ENCODE assay signal across 8 cellular contexts in genomic region chr17:48025040-48025903, GRCh38. TPM values are rescaled to one million over a fixed set of nuclear protein-coding genes. Genes with fewer than 3 reads are reported as not detected.
A peak's percentile ranks its signal among the peaks of the same experiment; 100 is the strongest.
DNase-seq lines count a peak whose midpoint lies in the region; ATAC-seq lines count a peak whose summit lies in the region.

No MANE protein-coding gene starts in this region.

- ATAC-seq in GM21360 (IDR thresholded peaks at IDR 0.05; ENCODE audit: unreplicated experiment), result peak; percentile 70

- DNase-seq in CMK (ENCODE audit: low read depth) (peak; percentile 90), HT1080 (ENCODE audit: low read depth) (peak; percentile 92), medulla oblongata (ENCODE audit: extremely low spot score) (peak; percentile 99)
- DNase-seq in NK-92 treated with Interleukin-12 subunit alpha and Interleukin-12 subunit beta, amount 100 ng/mL, for 24 hours (lab: John Stamatoyannopoulos, UW), result peak; percentile 96
- DNase-seq in activated CD8-positive, alpha-beta memory T cell treated with anti-CD3 and anti-CD28 coated beads for 24 hours, result peak; percentile 99
- peak; percentile 97 for DNase-seq in effector CD8-positive, alpha-beta T cell (lab: John Stamatoyannopoulos, UW)
- peak; percentile 96 to 99 (median 97) for DNase-seq in stimulated activated CD4-positive, alpha-beta T cell treated with anti-CD3 and anti-CD28 coated beads, TNF-alpha, amount 100 ng/mL, for 4 hours (ENCODE audit: low read depth in 3 of 3)

RNA-seq across cellular contexts. Expression of gene COPZ2, which starts 12.3 kb away (rescaled TPM):
- total RNA-seq in HT1080 (2014; rRNA removed; shearing (Covaris generic)), result 15.4 and 17.3 TPM in 2 replicates
- polyA plus RNA-seq in HT1080 (2015; cell fraction: cytosol; rRNA removed), result 13.9 and 16.4 TPM in 2 replicates
- polyA plus RNA-seq in HT1080 (2015; cell fraction: nucleus; rRNA removed), result 10.7 and 12.3 TPM in 2 replicates

RNA-seq across cellular contexts. Expression of gene NFE2L1, which starts 22.9 kb away (rescaled TPM):
- 59.4 and 62.3 TPM in 2 replicates for total RNA-seq in HT1080 (2014; rRNA removed; shearing (Covaris generic))
- polyA plus RNA-seq in HT1080 (2015; cell fraction: cytosol; rRNA removed), result 138 and 142 TPM in 2 replicates
- 273 and 285 TPM in 2 replicates for polyA plus RNA-seq in HT1080 (2015; cell fraction: nucleus; rRNA removed)

RNA-seq across cellular contexts. Expression of gene CDK5RAP3, which starts 54.4 kb away (rescaled TPM):
- 50.0 and 53.1 TPM in 2 replicates for total RNA-seq in HT1080 (2014; rRNA removed; shearing (Covaris generic))
- polyA plus RNA-seq in HT1080 (2015; cell fraction: cytosol; rRNA removed), result 42.2 and 46.1 TPM in 2 replicates
- polyA plus RNA-seq in HT1080 (2015; cell fraction: nucleus; rRNA removed), result 341 and 378 TPM in 2 replicates

Comparison
In these comparisons a context has a peak if more than half of its experiments do, and no peak if none do; other contexts are left out.
1. Peak in every context shown above with its lines: DNase-seq and ATAC-seq.